31 cellular contexts compared by ENCODE assay signal in genomic region chr22:35555941-35556547, GRCh38. TPM values are rescaled to one million over a fixed set of nuclear protein-coding genes. Genes with fewer than 3 reads are reported as not detected.
"Had no signal": no experiment of that assay in that cellular context is flagged by ENCODE, and none has a peak within 500 bp of the region (broad histone marks: within the 10 kb centered on the region; RNA-seq: fewer than 3 reads in every experiment).

No MANE protein-coding gene starts in this region.

- ATAC-seq: activated naive CD4-positive, alpha-beta T cell treated with anti-CD3 and anti-CD28 coated beads, Interleukin-2, amount 50 U/mL, for 72 hours; activated T-cell treated with anti-CD3 and anti-CD28 coated beads, Interleukin-2, amount 50 U/mL, for 4 hours; Right ventricle myocardium inferior had no signal

- H3K36me3 ChIP-seq: adrenal gland had no signal

- H3K4me3 ChIP-seq: adrenal gland had no signal

- H3K9ac ChIP-seq: KMS-11 had no signal

- H3K27ac ChIP-seq: adrenal gland, KMS-11, RWPE1, VCaP had no signal

- H3K4me1 ChIP-seq: adrenal gland had no signal

- H3K4me3 Mint-ChIP-seq: activated B cell treated with CpG ODN at 0.5 μM for 24 hours; activated CD4-positive, alpha-beta memory T cell treated with anti-CD3 and anti-CD28 coated beads for 36 hours; activated naive CD4-positive, alpha-beta T cell treated with anti-CD3 and anti-CD28 coated beads for 36 hours; activated T-cell treated with anti-CD3 and anti-CD28 coated beads, Interleukin-2, amount 50 U/mL, for 4 hours; activated T-helper 1 cell treated with anti-CD3 and anti-CD28 coated beads, Interleukin-12 subunit alpha, Interleukin-12 subunit beta, Interleukin-2, Interleukin-4 antibody, amounts not matched to agents 30 ng/mL and 10 ng/mL and 1 ng/mL, durations not matched to agents 14 hours and 24 hours and 36 hours; brain had no signal

- H3K27me3 ChIP-seq: adrenal gland had no signal

- H3K27ac Mint-ChIP-seq: activated B cell treated with CpG ODN at 0.5 μM for 24 hours; activated CD4-positive, alpha-beta memory T cell treated with anti-CD3 and anti-CD28 coated beads for 36 hours; activated naive CD4-positive, alpha-beta T cell treated with anti-CD3 and anti-CD28 coated beads for 36 hours; activated naive CD4-positive, alpha-beta T cell treated with anti-CD3 and anti-CD28 coated beads, Interleukin-2, amount 50 U/mL, for 72 hours; activated T-helper 1 cell treated with anti-CD3 and anti-CD28 coated beads, Interleukin-12 subunit alpha, Interleukin-12 subunit beta, Interleukin-2, Interleukin-4 antibody, amounts not matched to agents 30 ng/mL and 10 ng/mL and 1 ng/mL, durations not matched to agents 14 hours and 24 hours and 36 hours had no signal

- H3K9me3 ChIP-seq: adrenal gland had no signal

- DNase-seq: activated B cell treated with CpG ODN at 0.5 μM for 24 hours; activated CD4-positive, alpha-beta memory T cell treated with anti-CD3 and anti-CD28 coated beads for 36 hours; activated CD4-positive, alpha-beta T cell treated with anti-CD3 and anti-CD28 coated beads for 4 hours; activated CD4-positive, alpha-beta T cell treated with anti-CD3 and anti-CD28 coated beads, Interleukin-2, amount 50 U/mL, for 1 hour; activated CD4-positive, CD25-positive, alpha-beta regulatory T cell treated with anti-CD3 and anti-CD28 coated beads, Interleukin-2, amount 50 U/mL, for 72 hours; activated CD8-positive, alpha-beta memory T cell treated with anti-CD3 and anti-CD28 coated beads, Interleukin-2, amount 50 U/mL, for 4 hours; activated gamma-delta T cell treated with Interleukin-2 at 50 U/mL for 16 hours; activated naive CD4-positive, alpha-beta T cell treated with anti-CD3 and anti-CD28 coated beads for 36 hours; activated T-cell treated with anti-CD3 and anti-CD28 coated beads for 4 hours; activated T-cell treated with anti-CD3 and anti-CD28 coated beads, Interleukin-2, amount 50 U/mL, for 4 hours; adrenal gland; caudate nucleus; NCI-H1048; NCI-H1105 treated with DMSO at 0.1 percent for 48 hours; NCI-H1436; NCI-H1694; NCI-H1930; NCI-H2081 treated with DMSO at 0.1 percent for 48 hours; NCI-H226; NCI-H524 treated with DMSO at 0.1 percent for 48 hours; SIG-M5; T-helper 1 cell; T-helper 2 cell; T-helper 9 cell had no signal

- H3K36me3 Mint-ChIP-seq: activated CD4-positive, alpha-beta memory T cell treated with anti-CD3 and anti-CD28 coated beads for 36 hours; activated naive CD4-positive, alpha-beta T cell treated with anti-CD3 and anti-CD28 coated beads, Interleukin-2, amount 50 U/mL, for 72 hours; brain had no signal

- H3K4me2 ChIP-seq: KMS-11 had no signal

- H3K9me3 Mint-ChIP-seq: activated B cell treated with CpG ODN at 0.5 μM for 24 hours; activated CD4-positive, alpha-beta memory T cell treated with anti-CD3 and anti-CD28 coated beads for 36 hours; activated naive CD4-positive, alpha-beta T cell treated with anti-CD3 and anti-CD28 coated beads for 36 hours; activated naive CD4-positive, alpha-beta T cell treated with anti-CD3 and anti-CD28 coated beads, Interleukin-2, amount 50 U/mL, for 72 hours; activated T-cell treated with anti-CD3 and anti-CD28 coated beads, Interleukin-2, amount 50 U/mL, for 4 hours; activated T-helper 1 cell treated with anti-CD3 and anti-CD28 coated beads, Interleukin-12 subunit alpha, Interleukin-12 subunit beta, Interleukin-2, Interleukin-4 antibody, amounts not matched to agents 30 ng/mL and 10 ng/mL and 1 ng/mL, durations not matched to agents 14 hours and 24 hours and 36 hours had no signal

RNA-seq across cellular contexts. Expression of gene RASD2, which starts 15.4 kb away (rescaled TPM):
- total RNA-seq: activated B cell treated with CpG ODN at 0.5 μM for 24 hours; activated naive CD4-positive, alpha-beta T cell treated with anti-CD3 and anti-CD28 coated beads for 36 hours; activated T-helper 1 cell treated with anti-CD3 and anti-CD28 coated beads, Interleukin-12 subunit alpha, Interleukin-12 subunit beta, Interleukin-2, Interleukin-4 antibody, amounts not matched to agents 30 ng/mL and 10 ng/mL and 1 ng/mL, durations not matched to agents 14 hours and 24 hours and 36 hours had no signal
